ENCODE assay signal across 29 cellular contexts in the genomic region with DNA sequence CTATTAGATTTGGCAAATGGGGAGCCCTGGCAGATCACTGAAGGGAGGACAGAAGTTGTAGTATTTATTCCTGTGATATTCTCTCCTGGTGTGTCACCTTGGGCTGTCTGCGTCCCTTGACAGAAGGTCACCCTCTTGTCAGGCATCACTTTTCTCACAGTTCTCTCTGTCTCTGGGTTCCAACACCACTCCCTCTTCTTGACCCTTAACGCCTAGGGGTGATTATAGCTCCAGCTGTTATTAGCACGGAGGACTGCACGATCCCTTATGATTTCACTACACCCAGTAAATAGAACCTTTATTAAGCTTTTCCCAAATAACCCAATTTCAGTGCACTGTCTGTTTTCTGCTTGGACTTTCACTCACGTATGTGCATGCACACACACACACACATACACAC.
DNase-seq lines count a peak whose midpoint lies in the region; ATAC-seq and TF ChIP-seq lines count a peak whose summit lies in the region.
"Had no signal": no experiment of that assay in that cellular context is flagged by ENCODE, and none has a peak within 500 bp of the region (broad histone marks: within the 10 kb centered on the region; RNA-seq: fewer than 3 reads in every experiment).

No MANE protein-coding gene starts in this region.

- H2BK15ac ChIP-seq in mesendoderm (replicated peaks; ENCODE audit: low read depth), result no peak overlapping the region

- no peak overlapping the region for H3K9ac ChIP-seq in mesendoderm (ENCODE audit: low read length)
- H3K9ac ChIP-seq: BLaER1; BLaER1 treated with 17β-estradiol and CSF1 and Interleukin-3, amounts not matched to agents 10 nM and 100 nM had no signal

- no CpG with 5 or more reads among the region's 5 CpGs for WGBS in mesendoderm (ENCODE audit: extremely low coverage, insufficient coverage, low lambda C conversion rate)

- H3K79me2 ChIP-seq in mesendoderm (ENCODE audit: control insufficient read depth, insufficient read depth, low read length), result no peaks in the 10 kb centered on the region

- intact Hi-C loops in vagina (cut with DNase I), result no loop called here
- intact Hi-C loops in Right ventricle myocardium superior (cut with DNase I), result no loop called here

- no peak overlapping the region for H3K4me2 ChIP-seq in mesendoderm (ENCODE audit: low read length)
- H3K4me2 ChIP-seq: A549; BLaER1; BLaER1 treated with 17β-estradiol and CSF1 and Interleukin-3, amounts not matched to agents 10 nM and 100 nM had no signal

- no peaks in the 10 kb centered on the region for H3K9me3 ChIP-seq in vagina
- H3K9me3 ChIP-seq: A549; BE2C; BLaER1; BLaER1 treated with 17β-estradiol and CSF1 and Interleukin-3, amounts not matched to agents 10 nM and 100 nM; Caco-2 had no signal

- H3K79me1 ChIP-seq in mesendoderm (ENCODE audit: low read length), result no peaks in the 10 kb centered on the region

- H3K23ac ChIP-seq in mesendoderm (ENCODE audit: low read length), result no peak overlapping the region

- H3K4ac ChIP-seq in mesendoderm (ENCODE audit: low read depth, low read length), result no peak overlapping the region

- no peak for ATAC-seq in Right ventricle myocardium superior (ENCODE audit: poor library complexity)
- ATAC-seq: A549; CD8-positive, alpha-beta T cell had no signal

- H2AK5ac ChIP-seq in mesendoderm (ENCODE audit: low read length), result no peak overlapping the region

- no peak for TF ChIP-seq CTCF in vagina (IDR thresholded peaks at IDR 0.05)

- H3K4me3 ChIP-seq in vagina, result no peak overlapping the region
- no peak overlapping the region for H3K4me3 ChIP-seq in mesendoderm (ENCODE audit: low read length)
- H3K4me3 ChIP-seq: A549; BLaER1; BLaER1 treated with 17β-estradiol and CSF1 and Interleukin-3, amounts not matched to agents 10 nM and 100 nM had no signal

- DNase-seq in foreskin melanocyte (peak; percentile 74), vagina (ENCODE audit: extremely low spot score in 2 of 2) (peak; percentile 64 to 77), mesendoderm (no peak), Right ventricle myocardium superior (no peak)
- DNase-seq: 8988T; ACHN; AML-193; BE2C; C1 segment of cervical spinal cord; Caco-2; Calu3; CD4-positive, alpha-beta memory T cell; CD4-positive, alpha-beta T cell; CD4-positive, CD25-positive, alpha-beta regulatory T cell; CD8-positive, alpha-beta memory T cell; CD8-positive, alpha-beta T cell; COR-L47; DMS 273 treated with DMSO at 0.1 percent for 48 hours; DMS153; DMS53; DMS79; DMS79 treated with DMSO at 0.1 percent for 48 hours; DND-41; EL had no signal

- no peak overlapping the region for H3K18ac ChIP-seq in mesendoderm (ENCODE audit: low read length)

- no peak overlapping the region for H3K56ac ChIP-seq in mesendoderm (ENCODE audit: low read length)

- H4K8ac ChIP-seq in mesendoderm (ENCODE audit: low read depth, low read length), result no peak overlapping the region

- H3K27ac ChIP-seq in vagina (no peak overlapping the region), mesendoderm (ENCODE audit: low read depth, low read length) (no peak overlapping the region)
- H3K27ac ChIP-seq: 22Rv1; A549; BLaER1; BLaER1 treated with 17β-estradiol and CSF1 and Interleukin-3, amounts not matched to agents 10 nM and 100 nM; C4-2B had no signal

- no peaks in the 10 kb centered on the region for H3K36me3 ChIP-seq in vagina
- H3K36me3 ChIP-seq in mesendoderm (ENCODE audit: control insufficient read depth, insufficient read depth, low read length), result no peaks in the 10 kb centered on the region
- H3K36me3 ChIP-seq: BE2C; BLaER1; BLaER1 treated with 17β-estradiol and CSF1 and Interleukin-3, amounts not matched to agents 10 nM and 100 nM had no signal

- H3K4me1 ChIP-seq in vagina (no peaks in the 10 kb centered on the region), mesendoderm (ENCODE audit: control insufficient read depth, low read depth, low read length) (no peaks in the 10 kb centered on the region)
- H3K4me1 ChIP-seq: A549; BE2C; BLaER1; BLaER1 treated with 17β-estradiol and CSF1 and Interleukin-3, amounts not matched to agents 10 nM and 100 nM; Caco-2 had no signal

- no peak for TF ChIP-seq POLR2A in vagina (IDR thresholded peaks at IDR 0.05)

- no peak overlapping the region for H2BK5ac ChIP-seq in mesendoderm (ENCODE audit: low read length)

- no peaks in the 10 kb centered on the region for H3K27me3 ChIP-seq in vagina
- H3K27me3 ChIP-seq in mesendoderm (ENCODE audit: insufficient read depth, low read length, poor library complexity), result no peaks in the 10 kb centered on the region
- H3K27me3 ChIP-seq: BE2C; BLaER1; BLaER1 treated with 17β-estradiol and CSF1 and Interleukin-3, amounts not matched to agents 10 nM and 100 nM had no signal

- no peak overlapping the region for H4K5ac ChIP-seq in mesendoderm (ENCODE audit: low read length)

- H2BK120ac ChIP-seq in mesendoderm (ENCODE audit: low read depth, low read length), result no peak overlapping the region

Comparison
In these comparisons a context has a peak if more than half of its experiments do, and no peak if none do; other contexts are left out.
1. DNase-seq: peak in foreskin melanocyte (single experiment) and vagina (2 of 2); none in mesendoderm (single experiment) and Right ventricle myocardium superior (single experiment).